Comparison of ENCODE assay signal across 8 cellular contexts in genomic region chr3:196569003-196569516, GRCh38. TPM values are rescaled to one million over a fixed set of nuclear protein-coding genes. Genes with fewer than 3 reads are reported as not detected.
A peak's percentile ranks its signal among the peaks of the same experiment; 100 is the strongest.
DNase-seq lines count a peak whose midpoint lies in the region; ATAC-seq and TF ChIP-seq lines count a peak whose summit lies in the region.

No MANE protein-coding gene starts in this region.

- WGBS in adipose tissue, 3 donors, result 0 to 1% (median 0%) methylated on average over 37 to 44 of the region's 44 CpGs

- peak overlapping the region; percentile 94 for H3K4me2 ChIP-seq in skeletal muscle satellite cell (ENCODE audit: low read length)

- no peaks in the 10 kb centered on the region for H3K27me3 ChIP-seq in skeletal muscle satellite cell (ENCODE audit: control insufficient read depth, insufficient read depth, low read length)

- ATAC-seq in GM19025 (IDR thresholded peaks at IDR 0.05; ENCODE audit: low read depth, unreplicated experiment) (peak; percentile 28), HG03342 (IDR thresholded peaks at IDR 0.05; ENCODE audit: unreplicated experiment) (peak; percentile 38)

- DNase-seq in AG09309 (ENCODE audit: low read depth) (no peak), SK-N-DZ (ENCODE audit: low spot score) (peak; percentile 39), hypothalamus (lab: John Stamatoyannopoulos, UW) (peak in 26 of 51 donors; percentile 11 to 61 (median 31)), occipital lobe (lab: John Stamatoyannopoulos, UW) (no peak)

- no peak for TF ChIP-seq CTCF in AG09309 (IDR thresholded peaks at IDR 0.05; ENCODE audit: control insufficient read depth, insufficient read depth, low read depth, low read length, missing control alignments)

- H3K4me1 ChIP-seq in skeletal muscle satellite cell (ENCODE audit: control insufficient read depth, insufficient read depth, low read length), result peaks cover 12% of the 10 kb centered on the region

- H3K36me3 ChIP-seq in skeletal muscle satellite cell (ENCODE audit: insufficient read depth, low read length), result peaks cover 3% of the 10 kb centered on the region

- peak overlapping the region; percentile 58 for H3K27ac ChIP-seq in adipose tissue (ENCODE audit: low read depth, low read length)

- H3K9ac ChIP-seq in skeletal muscle satellite cell (ENCODE audit: low read depth, low read length), result peak overlapping the region; percentile 91

- no peaks in the 10 kb centered on the region for H3K9me3 ChIP-seq in skeletal muscle satellite cell (replicated peaks; ENCODE audit: low read length)

- H3K4me3 ChIP-seq in AG09309 (ENCODE audit: control insufficient read depth, low read depth, low read length), result peak overlapping the region; percentile 87
- H3K4me3 ChIP-seq in skeletal muscle satellite cell (ENCODE audit: low read length), result peak overlapping the region; percentile 81

RNA-seq across cellular contexts. Expression of gene FBXO45, which starts 0.6 kb away (rescaled TPM):
- polyA plus RNA-seq in SK-N-DZ (2014; cell fraction: cytosol; rRNA removed), result 26.5 and 30.4 TPM in 2 replicates
- 10.2 and 11.2 TPM in 2 replicates for polyA plus RNA-seq in SK-N-DZ (2014; cell fraction: nucleus; rRNA removed)
- polyA plus RNA-seq in adipose tissue, result 1 to 10 TPM; 2.4 to 4.4 (median 3.7) TPM
- total RNA-seq in skeletal muscle satellite cell (2012; rRNA removed), result 11.1 and 13.2 TPM in 2 replicates
- total RNA-seq in occipital lobe, result 50.5 TPM

RNA-seq across cellular contexts. Expression of gene WDR53, which starts 0.7 kb away (rescaled TPM):
- 8.2 and 14.3 TPM in 2 replicates for polyA plus RNA-seq in SK-N-DZ (2014; cell fraction: cytosol; rRNA removed)
- 8.5 and 11.8 TPM in 2 replicates for polyA plus RNA-seq in SK-N-DZ (2014; cell fraction: nucleus; rRNA removed)
- polyA plus RNA-seq in adipose tissue, result 1 to 10 TPM; 3.5 to 9.8 (median 8.5) TPM
- total RNA-seq in skeletal muscle satellite cell (2012; rRNA removed), result 3.7 and 4.3 TPM in 2 replicates
- total RNA-seq in occipital lobe, result 3.4 TPM

RNA-seq across cellular contexts. Expression of gene SMCO1, which starts 53.9 kb away (rescaled TPM):
- not detected in 2 replicates for polyA plus RNA-seq in SK-N-DZ (2014; cell fraction: cytosol; rRNA removed)
- not detected in 2 replicates for polyA plus RNA-seq in SK-N-DZ (2014; cell fraction: nucleus; rRNA removed)
- not detected for polyA plus RNA-seq in adipose tissue
- total RNA-seq in skeletal muscle satellite cell (2012; rRNA removed), result not detected in 2 replicates
- total RNA-seq in occipital lobe, result not detected

Comparison
In these comparisons a context has a peak if more than half of its experiments do, and no peak if none do; other contexts are left out.
1. DNase-seq: peak in SK-N-DZ (single experiment) and hypothalamus (26 of 51); none in AG09309 (single experiment) and occipital lobe (single experiment).